ENCODE assay signal across 16 cellular contexts in genomic region chr2:58239243-58239642, GRCh38. TPM values are rescaled to one million over a fixed set of nuclear protein-coding genes. Genes with fewer than 3 reads are reported as not detected.
DNase-seq lines count a peak whose midpoint lies in the region; ATAC-seq and TF ChIP-seq lines count a peak whose summit lies in the region.
"Had no signal": no experiment of that assay in that cellular context is flagged by ENCODE, and none has a peak within 500 bp of the region (broad histone marks: within the 10 kb centered on the region; RNA-seq: fewer than 3 reads in every experiment).

No MANE protein-coding gene starts in this region.

- no peak for TF ChIP-seq CTCF in NB4 (IDR thresholded peaks at IDR 0.05; ENCODE audit: low read depth, low read length)
- TF ChIP-seq CTCF in retinal pigment epithelial cell (conservative IDR thresholded peaks at IDR 0.05; ENCODE audit: low read depth, low read length) = no peak

- peaks cover 5% of the 10 kb centered on the region for H3K4me1 ChIP-seq in ectodermal cell (ENCODE audit: control insufficient read depth, insufficient read depth, low read length)

- no peak overlapping the region for H3K27ac Mint-ChIP-seq in activated T-cell treated with anti-CD3 and anti-CD28 coated beads, Interleukin-2, amount 50 U/mL, for 24 hours

- H3K27me3 Mint-ChIP-seq in activated T-cell treated with anti-CD3 and anti-CD28 coated beads, Interleukin-2, amount 50 U/mL, for 24 hours = peaks cover 11% of the 10 kb centered on the region

- no peaks in the 10 kb centered on the region for H3K27me3 ChIP-seq in ectodermal cell (ENCODE audit: control insufficient read depth, insufficient read depth, low read length, poor library complexity, severe bottlenecking)
- H3K27me3 ChIP-seq: ovary, SJSA1, upper lobe of left lung had no signal

- H3K36me3 Mint-ChIP-seq in activated T-cell treated with anti-CD3 and anti-CD28 coated beads, Interleukin-2, amount 50 U/mL, for 24 hours (ENCODE audit: low read depth) = peaks cover 15% of the 10 kb centered on the region

- H3K4me3 Mint-ChIP-seq in activated T-cell treated with anti-CD3 and anti-CD28 coated beads, Interleukin-2, amount 50 U/mL, for 24 hours = peak overlapping the region; percentile 42

- H3K9me3 ChIP-seq in ectodermal cell (ENCODE audit: control insufficient read depth, low read length) = no peaks in the 10 kb centered on the region
- H3K9me3 ChIP-seq: ovary, SJSA1, upper lobe of left lung had no signal

- TF ChIP-seq POLR2A in NB4 (IDR thresholded peaks at IDR 0.05; ENCODE audit: extremely low read depth, insufficient read length) = no peak

- no peak overlapping the region for H3K27ac ChIP-seq in ectodermal cell (ENCODE audit: insufficient read depth, low read depth, low read length, poor library complexity, severe bottlenecking)
- H3K27ac ChIP-seq: ovary, SJSA1, upper lobe of left lung had no signal

- H3K9me3 Mint-ChIP-seq in activated T-cell treated with anti-CD3 and anti-CD28 coated beads, Interleukin-2, amount 50 U/mL, for 24 hours = no peaks in the 10 kb centered on the region

- no peaks in the 10 kb centered on the region for H3K36me3 ChIP-seq in ectodermal cell (ENCODE audit: control insufficient read depth, insufficient read depth, low read length)
- H3K36me3 ChIP-seq: ovary, upper lobe of left lung had no signal

- peak overlapping the region; percentile 95 for H3K4me3 ChIP-seq in NB4 (ENCODE audit: low read depth, low read length)
- peak overlapping the region; percentile 17 for H3K4me3 ChIP-seq in ectodermal cell (ENCODE audit: insufficient read depth, low read depth, low read length)
- peak overlapping the region; percentile 75 for H3K4me3 ChIP-seq in retinal pigment epithelial cell (ENCODE audit: low read length)
- H3K4me3 ChIP-seq: ovary, SJSA1, upper lobe of left lung had no signal

- DNase-seq in activated T-cell treated with anti-CD3 and anti-CD28 coated beads, Interleukin-2, amount 50 U/mL, for 24 hours = no peak
- no peak for DNase-seq in activated T-cell treated with anti-CD3 and anti-CD28 coated beads for 4 hours
- no peak for DNase-seq in NB4 (ENCODE audit: low read depth)
- no peak for DNase-seq in retinal pigment epithelial cell (ENCODE audit: low read depth)
- DNase-seq in hypothalamus (lab: John Stamatoyannopoulos, UW) = no peak
- DNase-seq: DMS79, GOT3, head of caudate nucleus, NCI-H1694, NCI-H774, ovary, upper lobe of left lung had no signal

- ATAC-seq in GM21717 (IDR thresholded peaks at IDR 0.05; ENCODE audit: unreplicated experiment) (no peak), GM19452 (IDR thresholded peaks at IDR 0.05; ENCODE audit: unreplicated experiment) (no peak)

- H3K4me1 Mint-ChIP-seq in activated T-cell treated with anti-CD3 and anti-CD28 coated beads, Interleukin-2, amount 50 U/mL, for 24 hours (ENCODE audit: low read depth) = peaks cover 43% of the 10 kb centered on the region

RNA-seq across cellular contexts. Expression of gene FANCL, which starts 1.9 kb away (rescaled TPM):
- polyA plus RNA-seq in ectodermal cell (2013, experiment 1 of 4) = 65.3 TPM
- polyA plus RNA-seq in ectodermal cell (2013, experiment 2 of 4) = 60.8 TPM
- polyA plus RNA-seq in ectodermal cell (2013, experiment 3 of 4) = 47.1 TPM
- polyA plus RNA-seq in ectodermal cell (2013, experiment 4 of 4) = 58.5 TPM

Comparison
In these comparisons a context has a peak if more than half of its experiments do, and no peak if none do; other contexts are left out.
1. H3K4me3 ChIP-seq: peak in every context shown above with its lines; median percentile 95 in NB4; 75 in retinal pigment epithelial cell; 17 in ectodermal cell.